8 cellular contexts compared by ENCODE assay signal in genomic region chr19:7830823-7831222, GRCh38. TPM values are rescaled to one million over a fixed set of nuclear protein-coding genes. Genes with fewer than 3 reads are reported as not detected.
DNase-seq lines count a peak whose midpoint lies in the region; ATAC-seq and TF ChIP-seq lines count a peak whose summit lies in the region.

No MANE protein-coding gene starts in this region.

- H3K9me3 ChIP-seq in Loucy (ENCODE audit: insufficient read depth, low read depth, low read length) (no peaks in the 10 kb centered on the region), colonic mucosa (no peaks in the 10 kb centered on the region)

- H3F3A ChIP-seq in Loucy (ENCODE audit: low read depth), result no peaks in the 10 kb centered on the region

- peak overlapping the region; percentile 70 for H3K9ac ChIP-seq in Loucy (ENCODE audit: low read depth, low read length, poor library complexity, severe bottlenecking)
- H3K9ac ChIP-seq in colonic mucosa (ENCODE audit: low read depth in 2 of 2, low read length in 2 of 2), result peak overlapping the region in 1 of 2 donors; percentile 46

- peak overlapping the region; percentile 97 for H3K4me2 ChIP-seq in Loucy (ENCODE audit: low read depth, low read length, poor library complexity, severe bottlenecking)

- H3K27ac ChIP-seq in colonic mucosa, result no peak overlapping the region

- no peaks in the 10 kb centered on the region for H3K36me3 Mint-ChIP-seq in neural crest cell (ENCODE audit: low read depth)

- peak overlapping the region; percentile 88 for H3K4me3 Mint-ChIP-seq in neural crest cell

- no peak overlapping the region for H3K27ac Mint-ChIP-seq in neural crest cell (ENCODE audit: unreplicated experiment)

- H3K79me2 ChIP-seq in Loucy (ENCODE audit: insufficient read depth, low read length), result peaks cover 8% of the 10 kb centered on the region; the same call in 1 of the 2 replicates

- POLR2A ChIA-PET in BJ (lab: Charles Lee), result no interaction called here

- H4K20me1 ChIP-seq in Loucy (ENCODE audit: insufficient read depth, low read length, poor library complexity, severe bottlenecking), result no peaks in the 10 kb centered on the region

- H3K4me3 ChIP-seq in BJ (ENCODE audit: low read depth, low read length) (peak overlapping the region; percentile 83), Loucy (ENCODE audit: low read length, poor library complexity, severe bottlenecking) (peak overlapping the region; percentile 80), colonic mucosa (peak overlapping the region; percentile 57)

- no peaks in the 10 kb centered on the region for H3K9me3 Mint-ChIP-seq in neural crest cell

- H2AFZ ChIP-seq in Loucy (ENCODE audit: low read length), result no peak overlapping the region

- peaks cover 20% of the 10 kb centered on the region for H3K4me1 Mint-ChIP-seq in neural crest cell

- no peaks in the 10 kb centered on the region for H3K9me2 ChIP-seq in Loucy (replicated peaks; ENCODE audit: low read depth, low read length)

- CTCF ChIA-PET in BJ (lab: Yijun Ruan, JAX), result interaction anchor here (0.6 to 2.9 kb wide), 3 partner anchors 22 to 477 kb away, joined by 3 to 13 read pairs (median 7); no protein-coding TSS in a partner anchor

- DNase-seq in BJ (ENCODE audit: low read depth) (no peak), colonic mucosa (no peak), neural crest cell (ENCODE audit: low read depth, low spot score) (no peak), inferior parietal cortex (ENCODE audit: extremely low spot score) (no peak), DMS153 (lab: John Stamatoyannopoulos, UW) (no peak), COLO829 (ENCODE audit: low spot score) (no peak)

- H3K36me3 ChIP-seq in BJ (ENCODE audit: control insufficient read depth, insufficient read depth, low read length) (no peaks in the 10 kb centered on the region), Loucy (ENCODE audit: insufficient read depth, low read length) (no peaks in the 10 kb centered on the region), colonic mucosa (no peaks in the 10 kb centered on the region)

- no peak for ATAC-seq in GM21381 (IDR thresholded peaks at IDR 0.05; ENCODE audit: unreplicated experiment)

- no peaks in the 10 kb centered on the region for H3K27me3 ChIP-seq in BJ (ENCODE audit: control insufficient read depth, insufficient read depth, low read length)
- no peaks in the 10 kb centered on the region for H3K27me3 ChIP-seq in Loucy (ENCODE audit: insufficient read depth, low read length, poor library complexity, severe bottlenecking)
- H3K27me3 ChIP-seq in colonic mucosa, result no peaks in the 10 kb centered on the region

- intact Hi-C loops in colonic mucosa (cut with DNase I), result no loop called here

- TF ChIP-seq CTCF in BJ (IDR thresholded peaks at IDR 0.05; ENCODE audit: insufficient read depth, low read depth, low read length) (no peak), Loucy (conservative IDR thresholded peaks at IDR 0.05; ENCODE audit: low read length) (no peak), colonic mucosa (IDR thresholded peaks at IDR 0.05) (no peak), neural crest cell (conservative IDR thresholded peaks at IDR 0.05) (no peak)

- peaks cover 20% of the 10 kb centered on the region for H3K4me1 ChIP-seq in Loucy (ENCODE audit: insufficient read depth, low read length, poor library complexity, severe bottlenecking)
- no peaks in the 10 kb centered on the region for H3K4me1 ChIP-seq in colonic mucosa

- peaks cover 35% of the 10 kb centered on the region for H3K27me3 Mint-ChIP-seq in neural crest cell (ENCODE audit: low read depth)

RNA-seq across cellular contexts. Expression of gene EVI5L, which starts 0.8 kb away (rescaled TPM):
- 8.1 and 11.7 TPM in 2 replicates for polyA plus RNA-seq in BJ (2011; rRNA removed)
- 10.1 and 12.7 TPM in 2 replicates for polyA minus RNA-seq in BJ (2011; rRNA and poly(A)+ RNA removed)
- 10 to 100 TPM; 10.6 to 12.0 TPM for total RNA-seq in colonic mucosa
- total RNA-seq in neural crest cell, result 17.8 and 19.5 TPM in 2 replicates

RNA-seq across cellular contexts. Expression of gene PRR36, which starts 43.4 kb away (rescaled TPM):
- not detected in 2 replicates for polyA plus RNA-seq in BJ (2011; rRNA removed)
- not detected in 2 replicates for polyA minus RNA-seq in BJ (2011; rRNA and poly(A)+ RNA removed)
- total RNA-seq in colonic mucosa (under 1 TPM; 0.22 to 0.37 TPM), neural crest cell (20.9 and 21.8 TPM in 2 replicates)

RNA-seq across cellular contexts. Expression of gene LRRC8E, which starts 57.5 kb away (rescaled TPM):
- 6.0 and 8.6 TPM in 2 replicates for polyA plus RNA-seq in BJ (2011; rRNA removed)
- 4.9 and 8.3 TPM in 2 replicates for polyA minus RNA-seq in BJ (2011; rRNA and poly(A)+ RNA removed)
- 1 to 10 TPM; 2.9 to 4.0 TPM for total RNA-seq in colonic mucosa
- 0.51 and 1.0 TPM in 2 replicates for total RNA-seq in neural crest cell

Comparison
In these comparisons a context has a peak if more than half of its experiments do, and no peak if none do; other contexts are left out.
1. RNA of gene PRR36, which starts 43.4 kb away (total RNA-seq): 20.9 to 21.8 TPM in neural crest cell; 0.22 to 0.37 TPM in colonic mucosa; every median in the first group is over 10 times any median in the second.
2. Peak in every context shown above with its lines, with median percentiles within 50 percentile points of each other: H3K4me3 ChIP-seq.